Comparison of ENCODE assay signal across 8 cellular contexts in the genomic region with DNA sequence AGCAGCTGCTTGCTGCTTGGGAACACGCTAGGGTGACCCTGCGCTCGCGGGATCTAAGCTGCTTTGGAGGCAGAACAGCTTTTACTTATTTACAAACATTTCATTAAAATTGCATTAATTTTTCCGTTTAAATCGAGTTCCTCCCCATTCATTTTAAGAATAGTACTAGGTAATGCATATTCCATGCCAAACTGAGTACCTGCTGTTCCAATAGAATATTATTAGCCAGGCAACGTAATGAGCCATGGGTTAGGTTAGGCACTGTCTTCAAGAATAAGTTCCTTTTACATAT. TPM values are rescaled to one million over a fixed set of nuclear protein-coding genes. Genes with fewer than 3 reads are reported as not detected.
A peak's percentile ranks its signal among the peaks of the same experiment; 100 is the strongest.
DNase-seq lines count a peak whose midpoint lies in the region; ATAC-seq and TF ChIP-seq lines count a peak whose summit lies in the region.

No MANE protein-coding gene starts in this region.

- H3K9ac ChIP-seq in DND-41 (ENCODE audit: low read depth, low read length), result peak overlapping the region; percentile 93
- H3K9ac ChIP-seq in KMS-11, result peak overlapping the region; percentile 88

- H2AFZ ChIP-seq in DND-41 (ENCODE audit: low read depth, low read length) (peak overlapping the region; percentile 71), KMS-11 (ENCODE audit: low read depth) (peak overlapping the region; percentile 88)

- peak; percentile 6; the same call in 1 of the 3 replicates for ATAC-seq in DND-41 (ENCODE audit: insufficient read depth, low read depth)
- no peak for ATAC-seq in GM18870 (IDR thresholded peaks at IDR 0.05; ENCODE audit: unreplicated experiment)
- ATAC-seq in HG03442 (IDR thresholded peaks at IDR 0.05; ENCODE audit: unreplicated experiment), result no peak

- H3K4me3 ChIP-seq in DND-41 (ENCODE audit: low read depth in 1 of 2, low read length in 2 of 2), result peak overlapping the region; percentile 62 to 70; a peak in 3 of 4 replicates
- H3K4me3 ChIP-seq in KMS-11 (IDR thresholded peaks at IDR 0.05; ENCODE audit: insufficient read depth, low read depth, low read length), result no peak overlapping the region
- peak overlapping the region; percentile 80 for H3K4me3 ChIP-seq in choroid plexus epithelial cell (ENCODE audit: low read depth, low read length)

- peak overlapping the region; percentile 88 to 93 (median 93) for H3K4me3 Mint-ChIP-seq in nephron

- H3K27me3 ChIP-seq in DND-41 (ENCODE audit: insufficient read depth, low read length, poor library complexity), result no peaks in the 10 kb centered on the region
- H3K27me3 ChIP-seq in KMS-11 (ENCODE audit: insufficient read depth, low read depth), result no peaks in the 10 kb centered on the region

- H3K27ac ChIP-seq in DND-41 (ENCODE audit: low read length) (peak overlapping the region; percentile 89), KMS-11 (peak overlapping the region; percentile 79)

- H3K79me2 ChIP-seq in DND-41 (ENCODE audit: insufficient read depth, low read length) (peaks cover 47% of the 10 kb centered on the region), KMS-11 (ENCODE audit: insufficient read depth, low read depth) (no peaks in the 10 kb centered on the region)

- H3K9me3 ChIP-seq in DND-41 (ENCODE audit: insufficient read depth, low read length, severe bottlenecking), result no peaks in the 10 kb centered on the region

- peaks cover 5% of the 10 kb centered on the region for H3K36me3 Mint-ChIP-seq in nephron (ENCODE audit: low read depth)

- H3K4me1 Mint-ChIP-seq in nephron, result peaks cover 19% of the 10 kb centered on the region

- H3K36me3 ChIP-seq in DND-41 (ENCODE audit: insufficient read depth, low read length), result no peaks in the 10 kb centered on the region; the same call in 1 of the 2 replicates
- no peaks in the 10 kb centered on the region for H3K36me3 ChIP-seq in KMS-11 (ENCODE audit: insufficient read depth)

- DNase-seq in DND-41 (no peak), choroid plexus epithelial cell (ENCODE audit: low read depth) (peak; percentile 41), mesenteric fat pad (ENCODE audit: low spot score) (no peak), cortex of kidney (lab: John Stamatoyannopoulos, UW) (no peak)

- H4K20me1 ChIP-seq in DND-41 (ENCODE audit: insufficient read depth, low read length) (no peaks in the 10 kb centered on the region), KMS-11 (ENCODE audit: insufficient read depth) (no peaks in the 10 kb centered on the region)

- peak overlapping the region; percentile 61 to 92 (median 78) for H3K27ac Mint-ChIP-seq in nephron

- no peaks in the 10 kb centered on the region for H3K27me3 Mint-ChIP-seq in nephron (ENCODE audit: low read depth)

- H3K4me1 ChIP-seq in DND-41 (ENCODE audit: insufficient read depth, low read length), result peaks cover 16% of the 10 kb centered on the region
- peaks cover 44% of the 10 kb centered on the region for H3K4me1 ChIP-seq in KMS-11 (ENCODE audit: low read depth, poor library complexity, severe bottlenecking)

- H3K4me2 ChIP-seq in DND-41 (ENCODE audit: insufficient read depth, low read length) (peak overlapping the region; percentile 96), KMS-11 (peak overlapping the region; percentile 80)

- H3K9me3 Mint-ChIP-seq in nephron, result peaks cover 4% of the 10 kb centered on the region

- TF ChIP-seq CTCF in DND-41 (IDR thresholded peaks at IDR 0.05; ENCODE audit: borderline replicate concordance, extremely low read depth, low read length, poor library complexity, severe bottlenecking) (no peak), KMS-11 (conservative IDR thresholded peaks at IDR 0.05; ENCODE audit: low read depth, low read length) (no peak), choroid plexus epithelial cell (conservative IDR thresholded peaks at IDR 0.05; ENCODE audit: low read depth, low read length) (no peak), nephron (IDR thresholded peaks at IDR 0.05; ENCODE audit: unreplicated experiment in 3 of 3) (no peak)

RNA-seq across cellular contexts. Expression of a gene that starts 0.9 kb away (rescaled TPM):
- total RNA-seq in mesenteric fat pad, result 12.3 TPM
